In the genomic region with DNA sequence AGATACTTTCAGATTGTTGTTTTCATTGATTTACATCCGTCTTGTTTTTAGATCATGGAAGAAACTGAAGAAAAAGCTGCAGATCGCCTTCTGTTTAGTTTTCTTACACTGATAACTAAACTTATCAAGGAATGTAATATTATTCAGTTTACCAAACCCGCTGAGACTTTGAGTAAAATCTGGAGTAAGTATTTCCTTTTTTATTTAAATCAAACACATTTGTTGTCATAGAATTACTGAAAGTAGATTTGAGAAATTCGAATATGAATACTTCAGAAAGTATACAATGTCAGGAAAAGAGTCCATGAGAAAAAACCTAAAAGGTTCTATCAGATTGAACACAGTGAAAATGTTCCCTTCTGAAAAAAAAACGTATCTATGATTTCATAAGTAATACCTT, we compare ENCODE assay signal across 19 cellular contexts.
"Had no signal": no experiment of that assay in that cellular context is flagged by ENCODE, and none has a peak within 500 bp of the region (broad histone marks: within the 10 kb centered on the region; RNA-seq: fewer than 3 reads in every experiment).

No MANE protein-coding gene starts in this region.

- H3K9me3 Mint-ChIP-seq: activated naive CD4-positive, alpha-beta T cell treated with anti-CD3 and anti-CD28 coated beads, Interleukin-2, amount 50 U/mL, for 72 hours; brain; dendritic cell treated with granulocyte-macrophage colony-stimulating factor and Interleukin-4, amounts not matched to agents 40 ng/mL and 50 ng/mL, for 4 days had no signal

- H3K4me1 Mint-ChIP-seq: brain had no signal

- ATAC-seq: activated CD4-positive, CD25-positive, alpha-beta regulatory T cell treated with anti-CD3 and anti-CD28 coated beads, Interleukin-2, amount 50 U/mL, for 24 hours; heart left ventricle; left colon; lower lobe of right lung; sciatic nerve had no signal

- H3K4me3 Mint-ChIP-seq: brain; dendritic cell treated with granulocyte-macrophage colony-stimulating factor and Interleukin-4, amounts not matched to agents 40 ng/mL and 50 ng/mL, for 4 days; neural progenitor cell had no signal

- DNase-seq: activated effector memory CD4-positive, alpha-beta T cell treated with Interleukin-2 at 50 U/mL for 16 hours; amygdala; cerebellar nuclear complex; effector memory CD4-positive, alpha-beta T cell; foreskin melanocyte; heart left ventricle; left colon; lower lobe of right lung; midbrain; ovary; spleen; T1000; thyroid gland had no signal

- H3K27me3 Mint-ChIP-seq: brain; dendritic cell treated with granulocyte-macrophage colony-stimulating factor and Interleukin-4, amounts not matched to agents 40 ng/mL and 50 ng/mL, for 4 days had no signal

- H3K27ac Mint-ChIP-seq: brain; dendritic cell treated with granulocyte-macrophage colony-stimulating factor and Interleukin-4, amounts not matched to agents 40 ng/mL and 50 ng/mL, for 4 days; neural progenitor cell had no signal
